13 cellular contexts compared by ENCODE assay signal in the genomic region with DNA sequence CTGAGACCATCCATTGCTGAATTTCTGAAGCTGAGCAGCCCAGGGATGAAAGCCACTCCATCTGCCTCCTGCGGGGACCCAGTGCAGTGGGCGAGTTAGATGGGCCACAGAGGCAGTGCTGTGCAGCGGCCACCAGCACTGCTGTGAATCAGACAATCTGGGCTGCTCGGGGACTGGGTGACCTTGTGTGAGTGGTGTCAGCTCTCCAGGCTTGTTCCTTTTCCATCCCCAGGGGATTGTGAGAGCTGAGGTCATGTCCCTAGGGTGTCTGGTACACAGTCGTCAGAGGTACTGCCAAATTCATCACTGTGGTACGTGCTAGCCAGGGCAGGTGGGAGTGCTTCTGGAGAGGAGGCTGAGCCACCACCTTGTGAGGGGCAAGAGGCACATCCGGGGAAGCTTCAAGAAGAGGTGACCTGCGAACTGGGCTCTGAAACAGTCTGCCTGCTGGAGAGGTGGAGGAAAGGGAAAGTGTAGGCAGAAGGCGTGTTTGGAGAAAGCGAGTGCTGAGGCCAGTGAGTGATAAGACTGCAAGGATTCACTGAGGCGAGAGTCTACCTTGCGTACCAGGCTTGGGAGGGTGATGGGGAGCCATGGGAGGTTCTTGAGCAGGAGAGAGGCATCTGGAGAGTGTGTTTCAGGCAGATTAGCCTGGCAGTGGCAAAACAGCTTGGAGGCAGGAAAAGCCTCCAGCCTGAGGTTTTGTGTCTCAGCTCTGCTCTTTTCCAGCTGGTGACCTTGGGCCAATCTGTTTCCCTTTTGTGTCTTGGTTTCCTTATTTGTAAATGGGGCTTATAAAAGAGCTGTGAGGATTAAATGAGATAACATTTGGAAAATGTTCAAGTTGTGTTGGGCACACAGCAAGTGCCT. TPM values are rescaled to one million over a fixed set of nuclear protein-coding genes. Genes with fewer than 3 reads are reported as not detected.
A peak's percentile ranks its signal among the peaks of the same experiment; 100 is the strongest.
DNase-seq lines count a peak whose midpoint lies in the region; ATAC-seq, FAIRE-seq and TF ChIP-seq lines count a peak whose summit lies in the region.
"Had no signal": no experiment of that assay in that cellular context is flagged by ENCODE, and none has a peak within 500 bp of the region (broad histone marks: within the 10 kb centered on the region; RNA-seq: fewer than 3 reads in every experiment).

No MANE protein-coding gene starts in this region.

- H3K36me3 Mint-ChIP-seq in stimulated activated memory B cell treated with anti-CD40 and anti-IgM and Interleukin-4, amounts not matched to agents 10 μg/mL and 1 μg/mL and 100 μg/mL, for 72 hours = no peaks in the 10 kb centered on the region
- no peaks in the 10 kb centered on the region for H3K36me3 Mint-ChIP-seq in activated T-cell treated with anti-CD3 and anti-CD28 coated beads, Interleukin-2, amount 50 U/mL, for 72 hours (ENCODE audit: insufficient read depth in 2 of 2)

- CTCF ChIA-PET in Panc1 (lab: Charles Lee) = interaction anchor here (0.7 kb wide), 1 partner anchor 683 kb away, joined by 3 read pairs; no protein-coding TSS in a partner anchor
- CTCF ChIA-PET in endothelial cell of umbilical vein (lab: Charles Lee) = interaction anchor here (0.7 to 2.0 kb wide), 7 partner anchors 19 to 444 kb away, joined by 3 to 8 read pairs (median 3); no protein-coding TSS in a partner anchor

- H3K36me3 ChIP-seq in Panc1 (ENCODE audit: control insufficient read depth, insufficient read depth, low read length) (no peaks in the 10 kb centered on the region), endothelial cell of umbilical vein (ENCODE audit: control insufficient read depth in 2 of 2, extremely low read depth in 1 of 2, insufficient read depth in 2 of 2, low read length in 2 of 2) (no peaks in the 10 kb centered on the region)
- H3K36me3 ChIP-seq: cardiac muscle cell, lower lobe of right lung had no signal

- no peaks in the 10 kb centered on the region for H3K27me3 ChIP-seq in Panc1 (ENCODE audit: control insufficient read depth, insufficient read depth, low read length)
- H3K27me3 ChIP-seq in endothelial cell of umbilical vein (ENCODE audit: control insufficient read depth in 2 of 2, insufficient read depth in 2 of 2, low read length in 2 of 2) = peaks cover 0 to 4% of the 10 kb centered on the region in 2 experiments

- H4K20me1 ChIP-seq in endothelial cell of umbilical vein (replicated peaks; ENCODE audit: control insufficient read depth, extremely low read depth, insufficient read depth, low read length) = no peaks in the 10 kb centered on the region

- no peaks in the 10 kb centered on the region for H3K9me3 ChIP-seq in Panc1 (ENCODE audit: control insufficient read depth, insufficient read depth, low read depth, low read length)
- no peaks in the 10 kb centered on the region for H3K9me3 ChIP-seq in endothelial cell of umbilical vein (replicated peaks; ENCODE audit: control insufficient read depth, insufficient read depth, low read length)
- H3K9me3 ChIP-seq: lower lobe of right lung had no signal

- intact Hi-C loops in Panc1 (cut with micrococcal nuclease; ENCODE audit: unreplicated experiment) (no loop called here), endothelial cell of umbilical vein (cut with micrococcal nuclease) (no loop called here)

- DNase-seq in NCI-H82 (lab: John Stamatoyannopoulos, UW) = peak; percentile 22
- DNase-seq in NCI-H82 treated with DMSO at 0.1 percent for 48 hours (lab: John Stamatoyannopoulos, UW; ENCODE audit: unreplicated experiment) = no peak
- DNase-seq in Panc1 (ENCODE audit: low read depth, low spot score) = no peak
- DNase-seq in endothelial cell of umbilical vein (ENCODE audit: low read depth, low spot score) = peak; percentile 81
- DNase-seq in activated T-cell treated with anti-CD3 and anti-CD28 coated beads, Interleukin-2, amount 50 U/mL, for 72 hours = no peak
- no peak for DNase-seq in activated T-cell treated with anti-CD3 and anti-CD28 coated beads, Interleukin-2, amount 50 U/mL, for 1 hour
- DNase-seq: activated CD4-positive, alpha-beta T cell treated with anti-CD3 and anti-CD28 coated beads, Interleukin-2, amount 50 U/mL, for 4 hours; activated effector memory CD4-positive, alpha-beta T cell treated with Interleukin-2 at 50 U/mL for 16 hours; lower lobe of right lung; nucleus accumbens had no signal

- H3K4me3 ChIP-seq in Panc1 (ENCODE audit: low read depth in 2 of 2, low read length in 2 of 2) = no peak overlapping the region
- H3K4me3 ChIP-seq in endothelial cell of umbilical vein (replicated peaks in 1 of 3; ENCODE audit: insufficient read depth in 1 of 3, low read depth in 1 of 3, low read length in 3 of 3) = no peak overlapping the region
- H3K4me3 ChIP-seq: cardiac muscle cell, lower lobe of right lung had no signal

- H3K27me3 Mint-ChIP-seq in stimulated activated memory B cell treated with anti-CD40 and anti-IgM and Interleukin-4, amounts not matched to agents 10 μg/mL and 1 μg/mL and 100 μg/mL, for 72 hours = peaks cover 68% of the 10 kb centered on the region
- peaks cover 11% of the 10 kb centered on the region for H3K27me3 Mint-ChIP-seq in activated T-cell treated with anti-CD3 and anti-CD28 coated beads, Interleukin-2, amount 50 U/mL, for 72 hours (ENCODE audit: low read depth)

- H2AFZ ChIP-seq in endothelial cell of umbilical vein (ENCODE audit: low read depth, low read length) = no peak overlapping the region

- ATAC-seq in Panc1 (peak; percentile 46), GM21529 (IDR thresholded peaks at IDR 0.05; ENCODE audit: unreplicated experiment) (no peak)
- peak; percentile 71 for ATAC-seq in stimulated activated memory B cell treated with anti-CD40 and anti-IgM and Interleukin-4, amounts not matched to agents 10 μg/mL and 1 μg/mL and 100 μg/mL, for 72 hours
- no peak for ATAC-seq in activated T-cell treated with anti-CD3 and anti-CD28 coated beads, Interleukin-2, amount 50 U/mL, for 72 hours (replicated peaks in 1 of 2)

- no peak for FAIRE-seq in endothelial cell of umbilical vein (lab: Jason Lieb, UNC)

- peaks cover 22% of the 10 kb centered on the region for H3K4me1 Mint-ChIP-seq in stimulated activated memory B cell treated with anti-CD40 and anti-IgM and Interleukin-4, amounts not matched to agents 10 μg/mL and 1 μg/mL and 100 μg/mL, for 72 hours
- H3K4me1 Mint-ChIP-seq in activated T-cell treated with anti-CD3 and anti-CD28 coated beads, Interleukin-2, amount 50 U/mL, for 72 hours (ENCODE audit: low read depth) = peaks cover 2% of the 10 kb centered on the region

- no peak overlapping the region for H3K4me2 ChIP-seq in endothelial cell of umbilical vein (ENCODE audit: insufficient read depth, low read length)

- no peaks in the 10 kb centered on the region for H3K9me3 Mint-ChIP-seq in stimulated activated memory B cell treated with anti-CD40 and anti-IgM and Interleukin-4, amounts not matched to agents 10 μg/mL and 1 μg/mL and 100 μg/mL, for 72 hours
- no peaks in the 10 kb centered on the region for H3K9me3 Mint-ChIP-seq in activated T-cell treated with anti-CD3 and anti-CD28 coated beads, Interleukin-2, amount 50 U/mL, for 72 hours

- no peaks in the 10 kb centered on the region for H3K9me1 ChIP-seq in endothelial cell of umbilical vein (replicated peaks; ENCODE audit: control insufficient read depth, extremely low read depth, insufficient read depth, low read length)

- TF ChIP-seq CTCF in Panc1 (IDR thresholded peaks at IDR 0.05) (no peak), endothelial cell of umbilical vein (IDR thresholded peaks at IDR 0.05; ENCODE audit: extremely low read depth in 1 of 2, insufficient read depth in 1 of 2, low read depth in 1 of 2, low read length in 2 of 2) (no peak)

- H3K4me3 Mint-ChIP-seq in stimulated activated memory B cell treated with anti-CD40 and anti-IgM and Interleukin-4, amounts not matched to agents 10 μg/mL and 1 μg/mL and 100 μg/mL, for 72 hours = no peak overlapping the region
- no peak overlapping the region for H3K4me3 Mint-ChIP-seq in activated T-cell treated with anti-CD3 and anti-CD28 coated beads, Interleukin-2, amount 50 U/mL, for 72 hours

- dilution Hi-C loops in endothelial cell of umbilical vein (cut with MboI; ENCODE audit: extremely low pct_ligation_motif_present, low sequenced_read_pairs) = no loop called here

- no peak overlapping the region for H3K9ac ChIP-seq in endothelial cell of umbilical vein (replicated peaks; ENCODE audit: extremely low read depth, insufficient read depth, low read length)

- TF ChIP-seq POLR2A in endothelial cell of umbilical vein (IDR thresholded peaks at IDR 0.05; ENCODE audit: low read depth, low read length) = no peak

- BruUV-seq in Panc1 (replicated peaks; lab: Mats Ljungman, UMichigan) (no TSS peak), endothelial cell of umbilical vein (replicated peaks; lab: Mats Ljungman, UMichigan) (no TSS peak)

- POLR2A ChIA-PET in Panc1 (lab: Charles Lee) (no interaction called here), endothelial cell of umbilical vein (lab: Charles Lee) (no interaction called here)

- H3K79me2 ChIP-seq in endothelial cell of umbilical vein (ENCODE audit: control insufficient read depth, insufficient read depth, low read length) = no peaks in the 10 kb centered on the region

- in situ Hi-C loops in Panc1 (cut with HindIII; ENCODE audit: low pct_unique_long_range_greater_than_20kb, low sequenced_read_pairs) = no loop called here

- H3K27ac Mint-ChIP-seq in stimulated activated memory B cell treated with anti-CD40 and anti-IgM and Interleukin-4, amounts not matched to agents 10 μg/mL and 1 μg/mL and 100 μg/mL, for 72 hours = peak overlapping the region; percentile 9
- H3K27ac Mint-ChIP-seq in activated T-cell treated with anti-CD3 and anti-CD28 coated beads, Interleukin-2, amount 50 U/mL, for 72 hours = no peak overlapping the region

- H3K4me1 ChIP-seq in Panc1 (ENCODE audit: control insufficient read depth, insufficient read depth, low read length) = peaks cover 24% of the 10 kb centered on the region
- no peaks in the 10 kb centered on the region for H3K4me1 ChIP-seq in endothelial cell of umbilical vein (ENCODE audit: control insufficient read depth, extremely low read depth, insufficient read depth, low read length)
- H3K4me1 ChIP-seq: lower lobe of right lung had no signal

- H3K27ac ChIP-seq in Panc1 (ENCODE audit: low read length) (peak overlapping the region; percentile 66), endothelial cell of umbilical vein (ENCODE audit: insufficient read depth, low read depth, low read length) (no peak overlapping the region)
- H3K27ac ChIP-seq: cardiac muscle cell, lower lobe of right lung had no signal

RNA-seq across cellular contexts. Expression of gene CACNA1I, which starts 22.7 kb away (rescaled TPM):
- total RNA-seq in Panc1 (2021; ENCODE audit: unreplicated experiment) (0.23 TPM), endothelial cell of umbilical vein (not detected in 2 replicates)
- polyA plus RNA-seq in Panc1 (2012; ENCODE audit: insufficient read length) = 0.53 TPM
- polyA plus RNA-seq in endothelial cell of umbilical vein = 0.02 TPM in 1 of 2 replicates, not detected in the other
- polyA plus RNA-seq in endothelial cell of umbilical vein (2011; cell fraction: cytosol; rRNA removed) = not detected in 2 replicates
- polyA plus RNA-seq in endothelial cell of umbilical vein (2011; cell fraction: nucleus; rRNA removed) = 0.01 TPM in 1 of 2 replicates, not detected in the other
- polyA plus RNA-seq in endothelial cell of umbilical vein (2012) = not detected in 2 replicates
- polyA minus RNA-seq in endothelial cell of umbilical vein = not detected in 2 replicates
- polyA minus RNA-seq in endothelial cell of umbilical vein (2011; cell fraction: cytosol; rRNA and poly(A)+ RNA removed) = not detected
- not detected in 2 replicates for polyA minus RNA-seq in endothelial cell of umbilical vein (2011; cell fraction: nucleus; rRNA and poly(A)+ RNA removed)
- total RNA-seq in activated T-cell treated with anti-CD3 and anti-CD28 coated beads, Interleukin-2, amount 50 U/mL, for 72 hours = under 1 TPM; 0.34 to 0.58 TPM

Comparison
In these comparisons a context has a peak if more than half of its experiments do, and no peak if none do; other contexts are left out.
1. DNase-seq: peak in NCI-H82 (single experiment) and endothelial cell of umbilical vein (single experiment); none in NCI-H82 treated with DMSO at 0.1 percent for 48 hours (single experiment), Panc1 (single experiment), activated T-cell treated with anti-CD3 and anti-CD28 coated beads, Interleukin-2, amount 50 U/mL, for 72 hours (0 of 2) and activated T-cell treated with anti-CD3 and anti-CD28 coated beads, Interleukin-2, amount 50 U/mL, for 1 hour (single experiment).
2. ATAC-seq: peak in Panc1 (single experiment) and stimulated activated memory B cell treated with anti-CD40 and anti-IgM and Interleukin-4, amounts not matched to agents 10 μg/mL and 1 μg/mL and 100 μg/mL, for 72 hours (single experiment); none in GM21529 (single experiment) and activated T-cell treated with anti-CD3 and anti-CD28 coated beads, Interleukin-2, amount 50 U/mL, for 72 hours (0 of 2).